Comparison of ENCODE assay signal across 8 cellular contexts in genomic region chr9:133115604-133116345, GRCh38. TPM values are rescaled to one million over a fixed set of nuclear protein-coding genes. Genes with fewer than 3 reads are reported as not detected.
DNase-seq lines count a peak whose midpoint lies in the region; ATAC-seq and TF ChIP-seq lines count a peak whose summit lies in the region.

No MANE protein-coding gene starts in this region.

- H3K4me3 Mint-ChIP-seq in activated naive CD4-positive, alpha-beta T cell treated with anti-CD3 and anti-CD28 coated beads for 36 hours: peak overlapping the region; percentile 19
- no peak overlapping the region for H3K4me3 Mint-ChIP-seq in type B pancreatic cell

- ATAC-seq in GM19351 (IDR thresholded peaks at IDR 0.05; ENCODE audit: unreplicated experiment) (peak; percentile 79), HG03457 (IDR thresholded peaks at IDR 0.05; ENCODE audit: unreplicated experiment) (peak; percentile 51)

- no peak overlapping the region for H2AFZ ChIP-seq in mesenchymal stem cell (ENCODE audit: low read depth, low read length)

- no peak overlapping the region for H3K4ac ChIP-seq in mesenchymal stem cell (ENCODE audit: low read depth in 1 of 2, low read length in 2 of 2)

- H3K9me3 ChIP-seq in BLaER1 treated with 17β-estradiol and CSF1 and Interleukin-3, amounts not matched to agents 10 nM and 100 nM (replicated peaks in 1 of 11): no peaks in the 10 kb centered on the region
- H3K9me3 ChIP-seq in mesenchymal stem cell (ENCODE audit: control insufficient read depth, low read length): no peaks in the 10 kb centered on the region

- H3K27me3 ChIP-seq in BLaER1 treated with 17β-estradiol and CSF1 and Interleukin-3, amounts not matched to agents 10 nM and 100 nM: no peaks in the 10 kb centered on the region
- H3K27me3 ChIP-seq in mesenchymal stem cell (ENCODE audit: control insufficient read depth in 1 of 2, insufficient read depth in 1 of 2, low read length in 2 of 2): no peaks in the 10 kb centered on the region

- peaks cover 56 to 99% (median 98%) of the 10 kb centered on the region in 11 experiments; a peak in 21 of 22 replicates for H4K20me1 ChIP-seq in BLaER1 treated with 17β-estradiol and CSF1 and Interleukin-3, amounts not matched to agents 10 nM and 100 nM

- peak overlapping the region; percentile 1 to 43 for H2BK12ac ChIP-seq in mesenchymal stem cell (ENCODE audit: low read length in 2 of 2)

- peak overlapping the region; percentile 93 to 100 (median 100) for H3K4me2 ChIP-seq in BLaER1 treated with 17β-estradiol and CSF1 and Interleukin-3, amounts not matched to agents 10 nM and 100 nM
- peak overlapping the region; percentile 13 for H3K4me2 ChIP-seq in mesenchymal stem cell (ENCODE audit: low read length, poor library complexity, severe bottlenecking)

- H3K27ac ChIP-seq in BLaER1 treated with 17β-estradiol and CSF1 and Interleukin-3, amounts not matched to agents 10 nM and 100 nM: peak overlapping the region; percentile 81 to 93 (median 90)
- H3K27ac ChIP-seq in mesenchymal stem cell (ENCODE audit: low read length, poor library complexity, severe bottlenecking): peak overlapping the region; percentile 85

- 85% methylated on average over 32 of the region's 32 CpGs for WGBS in mesenchymal stem cell

- H3K27me3 Mint-ChIP-seq in activated naive CD4-positive, alpha-beta T cell treated with anti-CD3 and anti-CD28 coated beads for 36 hours (ENCODE audit: low read depth): no peaks in the 10 kb centered on the region
- H3K27me3 Mint-ChIP-seq in type B pancreatic cell: no peaks in the 10 kb centered on the region

- H3K27ac Mint-ChIP-seq in activated naive CD4-positive, alpha-beta T cell treated with anti-CD3 and anti-CD28 coated beads for 36 hours: peak overlapping the region; percentile 82
- H3K27ac Mint-ChIP-seq in type B pancreatic cell: peak overlapping the region; percentile 77

- no peak overlapping the region for H3K23ac ChIP-seq in mesenchymal stem cell (ENCODE audit: low read length in 2 of 2)

- peaks cover 89 to 97% (median 96%) of the 10 kb centered on the region in 10 experiments for H3K4me1 ChIP-seq in BLaER1 treated with 17β-estradiol and CSF1 and Interleukin-3, amounts not matched to agents 10 nM and 100 nM
- peaks cover 83% of the 10 kb centered on the region for H3K4me1 ChIP-seq in mesenchymal stem cell (ENCODE audit: control insufficient read depth, insufficient read depth, low read depth, low read length)

- peak overlapping the region; percentile 74 to 83 (median 78) for H3K9ac ChIP-seq in BLaER1 treated with 17β-estradiol and CSF1 and Interleukin-3, amounts not matched to agents 10 nM and 100 nM
- peak overlapping the region; percentile 86 for H3K9ac ChIP-seq in mesenchymal stem cell (ENCODE audit: low read length)

- peak; percentile 87 for DNase-seq in activated naive CD4-positive, alpha-beta T cell treated with anti-CD3 and anti-CD28 coated beads for 36 hours
- DNase-seq in mesenchymal stem cell (peak; percentile 62), type B pancreatic cell (ENCODE audit: extremely low spot score, unreplicated experiment) (no peak), NCI-H446 treated with DMSO at 0.1 percent for 48 hours (lab: John Stamatoyannopoulos, UW) (no peak), dedifferentiated amniotic fluid mesenchymal stem cell (ENCODE audit: extremely low spot score) (no peak)

- H3K4me1 Mint-ChIP-seq in activated naive CD4-positive, alpha-beta T cell treated with anti-CD3 and anti-CD28 coated beads for 36 hours (ENCODE audit: low read depth): peaks cover 59% of the 10 kb centered on the region
- H3K4me1 Mint-ChIP-seq in type B pancreatic cell (ENCODE audit: unreplicated experiment): peaks cover 35% of the 10 kb centered on the region

- H3K4me3 ChIP-seq in BLaER1 treated with 17β-estradiol and CSF1 and Interleukin-3, amounts not matched to agents 10 nM and 100 nM: peak overlapping the region in 7 of 10 experiments; percentile 2 to 46 (median 30); a peak in 5 of 20 replicates
- H3K4me3 ChIP-seq in mesenchymal stem cell (ENCODE audit: insufficient read depth in 1 of 2, low read depth in 1 of 2, low read length in 2 of 2): peak overlapping the region in 1 of 2 experiments; percentile 49

- peak overlapping the region; percentile 58 for H3K18ac ChIP-seq in mesenchymal stem cell (ENCODE audit: low read depth in 1 of 2, low read length in 2 of 2)

- H3K14ac ChIP-seq in mesenchymal stem cell (ENCODE audit: low read length in 2 of 2): no peak overlapping the region

- H3K9me3 Mint-ChIP-seq in activated naive CD4-positive, alpha-beta T cell treated with anti-CD3 and anti-CD28 coated beads for 36 hours: no peaks in the 10 kb centered on the region
- no peaks in the 10 kb centered on the region for H3K9me3 Mint-ChIP-seq in type B pancreatic cell

- TF ChIP-seq CTCF in type B pancreatic cell (conservative IDR thresholded peaks at IDR 0.05): no peak

- H4K8ac ChIP-seq in mesenchymal stem cell (ENCODE audit: low read length): peak overlapping the region; percentile 52

- H2BK120ac ChIP-seq in mesenchymal stem cell (ENCODE audit: low read depth, low read length): no peak overlapping the region

- H3K36me3 Mint-ChIP-seq in activated naive CD4-positive, alpha-beta T cell treated with anti-CD3 and anti-CD28 coated beads for 36 hours (ENCODE audit: low read depth): peaks cover 2% of the 10 kb centered on the region
- no peaks in the 10 kb centered on the region for H3K36me3 Mint-ChIP-seq in type B pancreatic cell

- H2AK5ac ChIP-seq in mesenchymal stem cell (ENCODE audit: low read length, severe bottlenecking): peak overlapping the region; percentile 97

- intact Hi-C loops in activated naive CD4-positive, alpha-beta T cell treated with anti-CD3 and anti-CD28 coated beads for 36 hours (cut with micrococcal nuclease): no loop called here

- H3K79me1 ChIP-seq in mesenchymal stem cell (replicated peaks; ENCODE audit: low read length, poor library complexity, severe bottlenecking): peaks cover 27% of the 10 kb centered on the region

- H2BK15ac ChIP-seq in mesenchymal stem cell (ENCODE audit: low read depth, poor library complexity, severe bottlenecking): peak overlapping the region; percentile 90

- peak overlapping the region; percentile 85 for H4K91ac ChIP-seq in mesenchymal stem cell (ENCODE audit: low read length)

- peaks cover 12 to 29% (median 16%) of the 10 kb centered on the region in 11 experiments for H3K36me3 ChIP-seq in BLaER1 treated with 17β-estradiol and CSF1 and Interleukin-3, amounts not matched to agents 10 nM and 100 nM
- H3K36me3 ChIP-seq in mesenchymal stem cell (ENCODE audit: control insufficient read depth in 1 of 2, insufficient read depth in 2 of 2, low read depth in 1 of 2, low read length in 2 of 2): peaks cover 12 to 38% of the 10 kb centered on the region in 2 experiments

- peak overlapping the region; percentile 22 for H2BK5ac ChIP-seq in mesenchymal stem cell (ENCODE audit: low read depth, low read length, poor library complexity, severe bottlenecking)

- CTCF ChIA-PET in activated naive CD4-positive, alpha-beta T cell treated with anti-CD3 and anti-CD28 coated beads for 36 hours (lab: Charles Lee): interaction anchor here (0.5 to 7.2 kb wide), 5 partner anchors 14 to 629 kb away, joined by 3 to 85 read pairs (median 3); no protein-coding TSS in a partner anchor

RNA-seq across cellular contexts. Expression of gene RALGDS, which starts 5.3 kb away (rescaled TPM):
- total RNA-seq in activated naive CD4-positive, alpha-beta T cell treated with anti-CD3 and anti-CD28 coated beads for 36 hours: 10 to 100 TPM; 29.5 to 32.5 TPM
- 30.8 TPM for polyA plus RNA-seq in mesenchymal stem cell (2013, experiment 1 of 2)
- 27.5 TPM for polyA plus RNA-seq in mesenchymal stem cell (2013, experiment 2 of 2)
- 64.8 and 86.3 TPM in 2 replicates for total RNA-seq in type B pancreatic cell (ENCODE audit: low replicate concordance)

RNA-seq across cellular contexts. Expression of gene GBGT1, which starts 47.9 kb away (rescaled TPM):
- total RNA-seq in activated naive CD4-positive, alpha-beta T cell treated with anti-CD3 and anti-CD28 coated beads for 36 hours: 1 to 10 TPM; 3.9 to 4.7 TPM
- polyA plus RNA-seq in mesenchymal stem cell (2013, experiment 1 of 2): 15.3 TPM
- 14.4 TPM for polyA plus RNA-seq in mesenchymal stem cell (2013, experiment 2 of 2)
- 21.0 and 54.9 TPM in 2 replicates for total RNA-seq in type B pancreatic cell (ENCODE audit: low replicate concordance)

RNA-seq across cellular contexts. Expression of gene CEL, which starts 54.0 kb away (rescaled TPM):
- total RNA-seq in activated naive CD4-positive, alpha-beta T cell treated with anti-CD3 and anti-CD28 coated beads for 36 hours: 1 to 10 TPM; 2.1 to 2.2 TPM
- polyA plus RNA-seq in mesenchymal stem cell (2013, experiment 1 of 2): 0.57 TPM
- 0.55 TPM for polyA plus RNA-seq in mesenchymal stem cell (2013, experiment 2 of 2)
- total RNA-seq in type B pancreatic cell (ENCODE audit: low replicate concordance): 4.5 and 4.9 TPM in 2 replicates

Comparison
In these comparisons a context has a peak if more than half of its experiments do, and no peak if none do; other contexts are left out.
1. DNase-seq: peak in activated naive CD4-positive, alpha-beta T cell treated with anti-CD3 and anti-CD28 coated beads for 36 hours (single experiment) and mesenchymal stem cell (single experiment); none in type B pancreatic cell (single experiment), NCI-H446 treated with DMSO at 0.1 percent for 48 hours (single experiment) and dedifferentiated amniotic fluid mesenchymal stem cell (single experiment).